1 cellular context compared by ENCODE assay signal in the genomic region with DNA sequence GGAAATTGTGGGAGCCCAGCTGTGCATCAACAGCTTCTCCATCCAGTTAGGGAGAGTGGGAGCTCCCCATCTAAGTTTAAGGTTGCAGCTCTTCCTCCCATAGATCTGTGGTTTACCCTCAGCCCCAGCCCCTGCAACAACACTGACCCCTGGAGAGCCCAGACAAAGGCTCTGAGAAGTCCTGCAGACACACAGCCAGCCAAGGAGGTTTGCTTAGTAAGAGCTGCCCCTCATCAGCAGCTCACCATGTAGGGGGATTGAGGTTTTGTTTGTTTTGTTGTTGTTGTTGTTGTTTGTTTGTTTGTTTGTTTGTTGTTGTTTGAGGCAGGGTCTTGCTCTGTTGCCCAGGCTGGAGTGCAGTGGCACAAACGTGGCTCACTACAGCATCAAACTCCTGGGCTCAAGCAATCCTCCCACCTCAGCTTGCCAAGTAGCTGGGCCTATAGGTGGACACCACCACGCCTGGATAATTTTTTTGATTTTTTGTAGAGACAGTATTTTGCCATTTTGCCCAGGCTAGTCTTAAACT.
TF ChIP-seq lines count a peak whose summit lies in the region.

No MANE protein-coding gene starts in this region.

TF ChIP-seq in SK-N-SH, 30 proteins besides CTCF, POLR2A, EP300 and RAD21 (continued from another document):
- TF ChIP-seq, protein P1, sequence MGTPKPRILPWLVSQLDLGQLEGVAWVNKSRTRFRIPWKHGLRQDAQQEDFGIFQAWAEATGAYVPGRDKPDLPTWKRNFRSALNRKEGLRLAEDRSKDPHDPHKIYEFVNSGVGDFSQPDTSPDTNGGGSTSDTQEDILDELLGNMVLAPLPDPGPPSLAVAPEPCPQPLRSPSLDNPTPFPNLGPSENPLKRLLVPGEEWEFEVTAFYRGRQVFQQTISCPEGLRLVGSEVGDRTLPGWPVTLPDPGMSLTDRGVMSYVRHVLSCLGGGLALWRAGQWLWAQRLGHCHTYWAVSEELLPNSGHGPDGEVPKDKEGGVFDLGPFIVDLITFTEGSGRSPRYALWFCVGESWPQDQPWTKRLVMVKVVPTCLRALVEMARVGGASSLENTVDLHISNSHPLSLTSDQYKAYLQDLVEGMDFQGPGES (IDR thresholded peaks at IDR 0.05; ENCODE audit: low read depth, low read length), result no peak
- TF ChIP-seq FOXJ3 (CRISPR knock-in tag; IDR thresholded peaks at IDR 0.05) (no peak), POLR2AphosphoS5 (IDR thresholded peaks at IDR 0.05; ENCODE audit: low read depth, low read length) (no peak), JUND (IDR thresholded peaks at IDR 0.05) (no peak), YY1 (IDR thresholded peaks at IDR 0.05; ENCODE audit: low read depth) (no peak), RXRA (IDR thresholded peaks at IDR 0.05; ENCODE audit: borderline replicate concordance, low read depth) (no peak)
